8 cellular contexts compared by ENCODE assay signal in the genomic region with DNA sequence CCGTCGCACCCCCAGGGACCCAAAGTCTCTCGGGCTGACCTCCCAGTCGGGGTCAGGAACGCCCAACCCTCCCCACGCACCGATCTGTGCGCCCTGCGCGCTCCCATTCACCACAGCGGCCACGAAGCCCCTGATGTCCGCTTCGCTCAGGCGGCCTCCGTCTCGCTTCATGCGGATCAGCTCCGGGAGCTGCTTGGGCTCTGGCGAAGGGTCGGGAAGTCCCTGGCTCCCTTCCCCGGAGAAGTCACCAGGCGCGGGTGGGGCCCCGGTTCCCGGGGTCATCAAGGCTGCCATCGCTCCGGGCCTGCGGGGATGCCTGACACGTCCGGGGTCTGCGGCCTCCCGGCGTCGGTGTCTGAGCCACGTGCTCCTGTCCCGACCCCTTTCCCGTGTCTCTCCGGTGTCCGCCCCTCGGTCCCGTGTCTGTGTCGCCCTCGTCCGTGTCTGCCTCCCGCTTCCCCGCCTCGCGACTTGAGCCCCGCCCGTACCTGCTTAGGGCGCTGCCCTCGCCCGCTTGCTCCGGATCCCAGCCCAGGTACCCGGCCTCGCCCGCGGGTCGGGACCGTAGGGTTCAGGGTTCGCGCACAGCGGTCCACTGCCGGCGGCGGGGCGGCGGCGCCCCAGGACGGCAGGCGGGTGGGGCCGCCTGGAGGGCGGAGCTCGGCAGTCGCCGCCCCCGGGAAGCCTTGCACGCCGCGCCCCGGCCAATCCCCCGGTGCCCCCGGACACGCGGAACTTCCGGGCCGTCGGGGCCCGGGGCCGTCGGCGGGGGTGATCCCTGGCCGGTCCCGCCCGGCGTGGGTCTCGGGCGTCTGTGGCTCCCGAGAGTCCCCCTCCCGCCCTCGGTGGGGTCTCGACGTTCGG. TPM values are rescaled to one million over a fixed set of nuclear protein-coding genes. Genes with fewer than 3 reads are reported as not detected.
DNase-seq lines count a peak whose midpoint lies in the region; ATAC-seq, FAIRE-seq and TF ChIP-seq lines count a peak whose summit lies in the region.

A gene with protein sequence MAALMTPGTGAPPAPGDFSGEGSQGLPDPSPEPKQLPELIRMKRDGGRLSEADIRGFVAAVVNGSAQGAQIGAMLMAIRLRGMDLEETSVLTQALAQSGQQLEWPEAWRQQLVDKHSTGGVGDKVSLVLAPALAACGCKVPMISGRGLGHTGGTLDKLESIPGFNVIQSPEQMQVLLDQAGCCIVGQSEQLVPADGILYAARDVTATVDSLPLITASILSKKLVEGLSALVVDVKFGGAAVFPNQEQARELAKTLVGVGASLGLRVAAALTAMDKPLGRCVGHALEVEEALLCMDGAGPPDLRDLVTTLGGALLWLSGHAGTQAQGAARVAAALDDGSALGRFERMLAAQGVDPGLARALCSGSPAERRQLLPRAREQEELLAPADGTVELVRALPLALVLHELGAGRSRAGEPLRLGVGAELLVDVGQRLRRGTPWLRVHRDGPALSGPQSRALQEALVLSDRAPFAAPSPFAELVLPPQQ (minus strand): TSS at position 597 of the 864 bp plus-strand sequence. CDS start 303 bp downstream, at position 294.

- no peak for DNase-seq in AG04449 (ENCODE audit: low read depth, low spot score)
- peak; percentile 75 to 94 (median 94) for DNase-seq in Peyer's patch
- DNase-seq in small intestine, result peak; percentile 92
- no peak for DNase-seq in superior temporal gyrus (ENCODE audit: extremely low spot score)
- DNase-seq in OCI-M1 (lab: John Stamatoyannopoulos, UW), result no peak

- H3K9me3 ChIP-seq in Peyer's patch (no peaks in the 10 kb centered on the region), iPS-15b (ENCODE audit: control insufficient read depth, insufficient read depth, low read length) (no peaks in the 10 kb centered on the region), small intestine (ENCODE audit: control insufficient read depth, low read depth) (no peaks in the 10 kb centered on the region)

- FAIRE-seq in small intestine (lab: Jason Lieb, UNC), result no peak

- no peak for TF ChIP-seq CTCF in AG04449 (IDR thresholded peaks at IDR 0.05; ENCODE audit: insufficient read depth, low read length, missing control alignments)
- no peak for TF ChIP-seq CTCF in Peyer's patch (IDR thresholded peaks at IDR 0.05)

- peaks cover 0 to 51% (median 20%) of the 10 kb centered on the region in 4 donors for H3K4me1 ChIP-seq in Peyer's patch
- H3K4me1 ChIP-seq in iPS-15b (ENCODE audit: control insufficient read depth, insufficient read depth, low read length), result no peaks in the 10 kb centered on the region
- peaks cover 0 to 6% of the 10 kb centered on the region in 2 donors for H3K4me1 ChIP-seq in small intestine (ENCODE audit: control insufficient read depth in 2 of 2, insufficient read depth in 1 of 2, low read depth in 1 of 2, low read length in 1 of 2)

- WGBS in adipose tissue, 3 donors, result 8 to 11% (median 9%) methylated on average over 90 to 105 of the region's 105 CpGs
- WGBS in small intestine, 3 donors, result 8 to 14% (median 10%) methylated on average over 76 to 105 of the region's 105 CpGs

- H3K4me3 ChIP-seq in AG04449 (ENCODE audit: low read depth, low read length), result peak within 1 kb of the TSS; percentile 46
- peak within 1 kb of the TSS; percentile 60 to 76 (median 68) for H3K4me3 ChIP-seq in Peyer's patch
- H3K4me3 ChIP-seq in iPS-15b (ENCODE audit: low read depth, low read length), result peak within 1 kb of the TSS; percentile 59
- H3K4me3 ChIP-seq in small intestine (ENCODE audit: low read depth in 1 of 2, low read length in 2 of 2), result peak within 1 kb of the TSS; percentile 57 to 76

- ATAC-seq in GM19324 (IDR thresholded peaks at IDR 0.05; ENCODE audit: low FRiP score, unreplicated experiment), result peak; percentile 18

- CTCF ChIA-PET in AG04449 (lab: Yijun Ruan, JAX), result interaction anchor here (2.7 to 3.3 kb wide), 2 partner anchors 10 to 91 kb away, joined by 9 to 20 read pairs; no protein-coding TSS in a partner anchor

- H3K36me3 ChIP-seq in Peyer's patch, result no peaks in the 10 kb centered on the region
- H3K36me3 ChIP-seq in iPS-15b (ENCODE audit: control insufficient read depth, insufficient read depth, low read length), result no peaks in the 10 kb centered on the region
- no peaks in the 10 kb centered on the region for H3K36me3 ChIP-seq in small intestine (ENCODE audit: control insufficient read depth in 2 of 2, insufficient read depth in 2 of 2, low read length in 2 of 2)

- H3K27me3 ChIP-seq in Peyer's patch, result no peaks in the 10 kb centered on the region
- H3K27me3 ChIP-seq in iPS-15b (ENCODE audit: control insufficient read depth, insufficient read depth, low read length), result peaks cover 64% of the 10 kb centered on the region
- H3K27me3 ChIP-seq in small intestine (ENCODE audit: control insufficient read depth in 2 of 2, insufficient read depth in 2 of 2, low read length in 2 of 2), result no peaks in the 10 kb centered on the region

- TF ChIP-seq POLR2A in Peyer's patch (IDR thresholded peaks at IDR 0.05), result peak in 1 of 2 donors; percentile 69

- H3K27ac ChIP-seq in Peyer's patch, result peak within 1 kb of the TSS; percentile 97 to 100 (median 98)
- H3K27ac ChIP-seq in adipose tissue (ENCODE audit: low read depth, low read length), result peak within 1 kb of the TSS; percentile 98
- peak within 1 kb of the TSS; percentile 95 to 100 for H3K27ac ChIP-seq in small intestine (ENCODE audit: low read depth in 1 of 2, low read length in 1 of 2)

- POLR2A ChIA-PET in AG04449 (lab: Yijun Ruan, JAX), result interaction anchor here (1.0 to 1.4 kb wide), 2 partner anchors 10 to 35 kb away, joined by 3 read pairs; no protein-coding TSS in a partner anchor

- H3K9ac ChIP-seq in iPS-15b (ENCODE audit: low read depth, low read length), result no peak within 1 kb of the TSS

RNA-seq across cellular contexts. Expression of the gene that starts here (rescaled TPM):
- total RNA-seq in Peyer's patch, result 10 to 100 TPM; 53.5 to 93.9 (median 88.3) TPM
- polyA plus RNA-seq in adipose tissue (100 to 1,000 TPM in 1 of 3 donors, 10 to 100 TPM in 2; 49.1 to 162 (median 75.1) TPM), small intestine (100 to 1,000 TPM in 1 of 3 donors, 10 to 100 TPM in 2; 81.4 to 172 (median 98.5) TPM)

Comparison
In these comparisons a context has a peak if more than half of its experiments do, and no peak if none do; other contexts are left out.
1. DNase-seq: peak in Peyer's patch (3 of 3) and small intestine (single experiment); none in AG04449 (single experiment), superior temporal gyrus (single experiment) and OCI-M1 (single experiment).
2. Peak in every context shown above with its lines, with median percentiles within 50 percentile points of each other: H3K4me3 ChIP-seq and H3K27ac ChIP-seq.